Comparison of ENCODE assay signal across 9 cellular contexts in genomic region chr5:175410926-175411325, GRCh38. TPM values are rescaled to one million over a fixed set of nuclear protein-coding genes. Genes with fewer than 3 reads are reported as not detected.
"Had no signal": no experiment of that assay in that cellular context is flagged by ENCODE, and none has a peak within 500 bp of the region (broad histone marks: within the 10 kb centered on the region; RNA-seq: fewer than 3 reads in every experiment).

No MANE protein-coding gene starts in this region.

- H3K9ac ChIP-seq: GM23248 had no signal

- H3K4me1 ChIP-seq: HAP-1 had no signal

- H3K27ac Mint-ChIP-seq: GM23338, H9, HFFc6 had no signal

- DNase-seq: GM23248, GOT3, H7, H9, HCEC 1CT, HFFc6 had no signal

- H3K4me3 Mint-ChIP-seq: GM23338, H9, HFFc6 had no signal

- H3K27ac ChIP-seq: GM23248 had no signal

- H3K4me1 Mint-ChIP-seq: GM23338, H9 had no signal

- H3K9me3 ChIP-seq: HAP-1 had no signal

- H3K4me3 ChIP-seq: GM23248, GM23338, HAP-1 had no signal

- H3K4me2 ChIP-seq: GM23338 had no signal

- H3K36me3 ChIP-seq: HAP-1 had no signal

- ATAC-seq: GM23338, HCT116 had no signal

RNA-seq across cellular contexts. Expression of gene DRD1, which starts 33.1 kb away (rescaled TPM):
- total RNA-seq: GM23248, H9, HFFc6 had no signal
- polyA plus RNA-seq: GM23248 had no signal
